In the genomic region with DNA sequence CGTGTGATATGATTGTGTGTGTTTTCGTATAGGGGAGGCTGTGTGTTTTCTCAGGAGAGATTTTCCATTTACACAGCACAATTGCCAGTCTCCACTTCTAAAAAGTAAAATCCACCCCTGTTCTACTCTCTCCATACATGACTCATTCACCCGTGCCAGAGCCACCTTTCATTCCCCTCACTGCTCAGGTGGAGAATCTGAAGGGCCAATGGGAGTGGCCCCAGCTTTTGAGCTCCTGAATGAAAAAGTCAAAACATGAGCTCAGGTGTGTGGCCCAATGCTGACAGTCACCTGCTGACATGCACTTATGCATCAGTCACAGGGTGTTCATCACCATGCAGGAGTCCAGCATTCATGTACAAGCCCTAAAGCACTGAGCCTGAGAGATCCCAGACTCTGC, we compare ENCODE assay signal across 7 cellular contexts. TPM values are rescaled to one million over a fixed set of nuclear protein-coding genes. Genes with fewer than 3 reads are reported as not detected.
"Had no signal": no experiment of that assay in that cellular context is flagged by ENCODE, and none has a peak within 500 bp of the region (broad histone marks: within the 10 kb centered on the region; RNA-seq: fewer than 3 reads in every experiment).

No MANE protein-coding gene starts in this region.

RNA-seq across cellular contexts. Expression of a gene that starts 55.4 kb away (rescaled TPM):
- total RNA-seq: M059J, NCI-H460, OCI-LY7, PC-9, RPMI7951, SJSA1 had no signal
- polyA plus RNA-seq: SK-N-SH had no signal
